Comparison of ENCODE assay signal across 22 cellular contexts in the genomic region with DNA sequence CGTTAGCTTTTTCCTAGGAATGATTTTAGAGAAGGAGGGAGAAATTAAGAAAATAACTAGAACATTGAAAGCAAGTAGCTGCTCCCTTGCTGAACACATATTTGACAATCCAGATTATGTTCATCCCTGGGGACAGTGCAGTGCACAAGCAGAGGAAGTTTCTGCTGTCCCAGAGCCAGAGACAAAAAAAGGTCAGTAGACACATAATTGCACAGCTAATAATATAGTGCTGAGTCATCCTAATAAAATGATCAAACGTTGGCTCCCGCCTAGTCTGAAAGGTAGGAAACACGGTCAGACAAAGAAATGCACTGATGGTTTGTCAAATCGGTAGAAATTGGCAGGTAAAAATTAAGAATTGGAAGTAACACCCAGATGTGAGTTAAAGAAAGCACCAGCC. TPM values are rescaled to one million over a fixed set of nuclear protein-coding genes. Genes with fewer than 3 reads are reported as not detected.
"Had no signal": no experiment of that assay in that cellular context is flagged by ENCODE, and none has a peak within 500 bp of the region (broad histone marks: within the 10 kb centered on the region; RNA-seq: fewer than 3 reads in every experiment).

No MANE protein-coding gene starts in this region.

- FAIRE-seq: astrocyte, colon, endometrium had no signal

- H3K9me3 ChIP-seq: esophagus muscularis mucosa, tibial artery, uterus had no signal

- H3K36me3 ChIP-seq: esophagus muscularis mucosa, tibial artery, uterus had no signal

- H3K4me1 ChIP-seq: uterus had no signal

- H3K4me3 ChIP-seq: esophagus muscularis mucosa, lung, tibial artery, uterus had no signal

- H3K27me3 ChIP-seq: esophagus muscularis mucosa, tibial artery, uterus had no signal

- H3K27ac ChIP-seq: esophagus muscularis mucosa, tibial artery, uterus had no signal

- DNase-seq: activated CD4-positive, alpha-beta memory T cell treated with anti-CD3 and anti-CD28 coated beads, Interleukin-2, amount 10 ng/mL, durations not matched to agents 7 days and 5 days; activated CD4-positive, alpha-beta T cell treated with anti-CD3 and anti-CD28 coated beads for 4 hours; activated naive CD4-positive, alpha-beta T cell treated with anti-CD3 and anti-CD28 coated beads, Interleukin-2, amount 50 U/mL, for 16 hours; activated T-cell treated with anti-CD3 and anti-CD28 coated beads, Interleukin-2, amount 50 U/mL, for 24 hours; caudate nucleus; left cardiac atrium; midbrain; stimulated activated CD4-positive, alpha-beta T cell treated with anti-CD3 and anti-CD28 coated beads, Interleukin-2, amount 100 ng/mL, for 48 hours; stimulated activated naive CD4-positive, alpha-beta T cell; tibial artery; uterus had no signal

RNA-seq across cellular contexts. Expression of a gene that starts 21.7 kb away (rescaled TPM):
- total RNA-seq: activated CD4-positive, alpha-beta memory T cell treated with anti-CD3 and anti-CD28 coated beads, Interleukin-2, amount 10 ng/mL, durations not matched to agents 7 days and 5 days; astrocyte; esophagus muscularis mucosa; fibroblast of villous mesenchyme; left cardiac atrium; lung; myocyte; osteocyte; pulmonary artery endothelial cell; subcutaneous adipose tissue; uterus had no signal
- polyA plus RNA-seq: neural cell had no signal

RNA-seq across cellular contexts. Expression of a gene that starts 36.0 kb away (rescaled TPM):
- total RNA-seq: activated CD4-positive, alpha-beta memory T cell treated with anti-CD3 and anti-CD28 coated beads, Interleukin-2, amount 10 ng/mL, durations not matched to agents 7 days and 5 days had no signal
- polyA plus RNA-seq: neural cell had no signal
